In genomic region chr2:152715112-152715511, GRCh38 we compare ENCODE assay signal across 11 cellular contexts. TPM values are rescaled to one million over a fixed set of nuclear protein-coding genes. Genes with fewer than 3 reads are reported as not detected.
DNase-seq lines count a peak whose midpoint lies in the region; ATAC-seq and TF ChIP-seq lines count a peak whose summit lies in the region.
"Had no signal": no experiment of that assay in that cellular context is flagged by ENCODE, and none has a peak within 500 bp of the region (broad histone marks: within the 10 kb centered on the region; RNA-seq: fewer than 3 reads in every experiment).

No MANE protein-coding gene starts in this region.

- H3K9me3 ChIP-seq in SK-N-MC (ENCODE audit: low read depth, low read length) (no peaks in the 10 kb centered on the region), right atrium auricular region (no peaks in the 10 kb centered on the region)
- H3K9me3 ChIP-seq: gastrocnemius medialis, left lung, suprapubic skin had no signal

- no peak for DNase-seq in activated naive CD4-positive, alpha-beta T cell treated with anti-CD3 and anti-CD28 coated beads, Interleukin-2, amount 10 ng/mL, durations not matched to agents 7 days and 5 days
- no peak for DNase-seq in activated naive CD4-positive, alpha-beta T cell treated with anti-CD3 and anti-CD28 coated beads, Interleukin-2, amount 50 U/mL, for 72 hours (ENCODE audit: low spot score in 2 of 2)
- no peak for DNase-seq in SK-N-MC (ENCODE audit: low read depth, low spot score)
- no peak for DNase-seq in glutamatergic neuron
- DNase-seq in stimulated activated naive B cell treated with anti-CD40 and anti-IgM and Interleukin-4, amounts not matched to agents 10 μg/mL and 1 μg/mL and 100 μg/mL, for 72 hours: no peak
- no peak for DNase-seq in stimulated activated CD4-positive, alpha-beta T cell treated with anti-CD3 and anti-CD28 coated beads, Interleukin-4, amount 100 ng/mL, for 4 hours
- DNase-seq in right atrium auricular region (ENCODE audit: low spot score): no peak
- DNase-seq in DMS53 (lab: John Stamatoyannopoulos, UW): no peak
- DNase-seq: gastrocnemius medialis, left lung had no signal

- no peak for TF ChIP-seq CTCF in glutamatergic neuron (IDR thresholded peaks at IDR 0.05; ENCODE audit: partially characterized antibody, unreplicated experiment)
- no peak for TF ChIP-seq CTCF in right atrium auricular region (IDR thresholded peaks at IDR 0.05)

- H3K36me3 Mint-ChIP-seq in activated naive CD4-positive, alpha-beta T cell treated with anti-CD3 and anti-CD28 coated beads, Interleukin-2, amount 10 ng/mL, durations not matched to agents 7 days and 5 days: peaks cover 45% of the 10 kb centered on the region
- H3K36me3 Mint-ChIP-seq in activated naive CD4-positive, alpha-beta T cell treated with anti-CD3 and anti-CD28 coated beads, Interleukin-2, amount 50 U/mL, for 72 hours: peaks cover 33 to 60% of the 10 kb centered on the region in 2 donors
- H3K36me3 Mint-ChIP-seq in glutamatergic neuron (ENCODE audit: unreplicated experiment): peaks cover 7% of the 10 kb centered on the region
- H3K36me3 Mint-ChIP-seq in stimulated activated naive B cell treated with anti-CD40 and anti-IgM and Interleukin-4, amounts not matched to agents 10 μg/mL and 1 μg/mL and 100 μg/mL, for 72 hours: peaks cover 24 to 39% of the 10 kb centered on the region in 2 donors

- H3K27me3 Mint-ChIP-seq in activated naive CD4-positive, alpha-beta T cell treated with anti-CD3 and anti-CD28 coated beads, Interleukin-2, amount 10 ng/mL, durations not matched to agents 7 days and 5 days: peaks cover 9% of the 10 kb centered on the region
- H3K27me3 Mint-ChIP-seq in glutamatergic neuron (ENCODE audit: unreplicated experiment): peaks cover 13% of the 10 kb centered on the region
- no peaks in the 10 kb centered on the region for H3K27me3 Mint-ChIP-seq in stimulated activated naive B cell treated with anti-CD40 and anti-IgM and Interleukin-4, amounts not matched to agents 10 μg/mL and 1 μg/mL and 100 μg/mL, for 72 hours

- CTCF ChIA-PET in activated naive CD4-positive, alpha-beta T cell treated with anti-CD3 and anti-CD28 coated beads, Interleukin-2, amount 10 ng/mL, durations not matched to agents 7 days and 5 days (lab: Charles Lee): interaction anchor here (1.1 to 3.6 kb wide), 6 partner anchors 11 to 79 kb away, joined by 4 to 9 read pairs (median 6); no protein-coding TSS in a partner anchor

- ATAC-seq in activated naive CD4-positive, alpha-beta T cell treated with anti-CD3 and anti-CD28 coated beads, Interleukin-2, amount 50 U/mL, for 72 hours: no peak
- no peak for ATAC-seq in stimulated activated naive B cell treated with anti-CD40 and anti-IgM and Interleukin-4, amounts not matched to agents 10 μg/mL and 1 μg/mL and 100 μg/mL, for 72 hours (replicated peaks)
- ATAC-seq: gastrocnemius medialis, left lung had no signal

- peaks cover 45% of the 10 kb centered on the region for H3K4me1 Mint-ChIP-seq in activated naive CD4-positive, alpha-beta T cell treated with anti-CD3 and anti-CD28 coated beads, Interleukin-2, amount 10 ng/mL, durations not matched to agents 7 days and 5 days
- peaks cover 13% of the 10 kb centered on the region for H3K4me1 Mint-ChIP-seq in glutamatergic neuron (ENCODE audit: low read depth, unreplicated experiment)
- H3K4me1 Mint-ChIP-seq in stimulated activated naive B cell treated with anti-CD40 and anti-IgM and Interleukin-4, amounts not matched to agents 10 μg/mL and 1 μg/mL and 100 μg/mL, for 72 hours: peaks cover 16 to 30% of the 10 kb centered on the region in 2 donors

- H3K4me1 ChIP-seq in right atrium auricular region: peaks cover 0 to 25% of the 10 kb centered on the region in 2 donors

- no peak overlapping the region for H3K27ac ChIP-seq in SK-N-MC
- H3K27ac ChIP-seq in right atrium auricular region: no peak overlapping the region
- H3K27ac ChIP-seq: gastrocnemius medialis, left lung, suprapubic skin had no signal

- H3K9ac ChIP-seq in SK-N-MC (ENCODE audit: insufficient read length): no peak overlapping the region

- H3K4me3 Mint-ChIP-seq in activated naive CD4-positive, alpha-beta T cell treated with anti-CD3 and anti-CD28 coated beads, Interleukin-2, amount 10 ng/mL, durations not matched to agents 7 days and 5 days: peak overlapping the region; percentile 41
- peak overlapping the region; percentile 31 for H3K4me3 Mint-ChIP-seq in glutamatergic neuron (ENCODE audit: unreplicated experiment)
- peak overlapping the region; percentile 57 to 66 for H3K4me3 Mint-ChIP-seq in stimulated activated naive B cell treated with anti-CD40 and anti-IgM and Interleukin-4, amounts not matched to agents 10 μg/mL and 1 μg/mL and 100 μg/mL, for 72 hours

- H3K36me3 ChIP-seq in SK-N-MC (ENCODE audit: insufficient read depth, low read length) (peaks cover 57% of the 10 kb centered on the region), right atrium auricular region (peaks cover 8% of the 10 kb centered on the region)
- H3K36me3 ChIP-seq: gastrocnemius medialis had no signal

- peak overlapping the region; percentile 64 for H3K27ac Mint-ChIP-seq in activated naive CD4-positive, alpha-beta T cell treated with anti-CD3 and anti-CD28 coated beads, Interleukin-2, amount 10 ng/mL, durations not matched to agents 7 days and 5 days
- no peak overlapping the region for H3K27ac Mint-ChIP-seq in activated naive CD4-positive, alpha-beta T cell treated with anti-CD3 and anti-CD28 coated beads, Interleukin-2, amount 50 U/mL, for 72 hours
- no peak overlapping the region for H3K27ac Mint-ChIP-seq in glutamatergic neuron (ENCODE audit: unreplicated experiment)
- H3K27ac Mint-ChIP-seq in stimulated activated naive B cell treated with anti-CD40 and anti-IgM and Interleukin-4, amounts not matched to agents 10 μg/mL and 1 μg/mL and 100 μg/mL, for 72 hours: peak overlapping the region; percentile 75

- no peaks in the 10 kb centered on the region for H3K27me3 ChIP-seq in right atrium auricular region
- H3K27me3 ChIP-seq: gastrocnemius medialis, left lung, suprapubic skin had no signal

- H3K9me3 Mint-ChIP-seq in activated naive CD4-positive, alpha-beta T cell treated with anti-CD3 and anti-CD28 coated beads, Interleukin-2, amount 10 ng/mL, durations not matched to agents 7 days and 5 days: no peaks in the 10 kb centered on the region
- H3K9me3 Mint-ChIP-seq in activated naive CD4-positive, alpha-beta T cell treated with anti-CD3 and anti-CD28 coated beads, Interleukin-2, amount 50 U/mL, for 72 hours: no peaks in the 10 kb centered on the region
- H3K9me3 Mint-ChIP-seq in glutamatergic neuron (ENCODE audit: unreplicated experiment): peaks cover 10% of the 10 kb centered on the region
- H3K9me3 Mint-ChIP-seq in stimulated activated naive B cell treated with anti-CD40 and anti-IgM and Interleukin-4, amounts not matched to agents 10 μg/mL and 1 μg/mL and 100 μg/mL, for 72 hours: no peaks in the 10 kb centered on the region

- H3K4me3 ChIP-seq in SK-N-MC (peak overlapping the region; percentile 98), right atrium auricular region (no peak overlapping the region)

RNA-seq across cellular contexts. Expression of gene PRPF40A, which starts 2.1 kb away (rescaled TPM):
- total RNA-seq in activated naive CD4-positive, alpha-beta T cell treated with anti-CD3 and anti-CD28 coated beads, Interleukin-2, amount 50 U/mL, for 72 hours: 100 to 1,000 TPM; 133 to 157 TPM
- total RNA-seq in glutamatergic neuron (ENCODE audit: unreplicated experiment): 144 TPM
- 10 to 100 TPM; 31.2 to 44.6 TPM for total RNA-seq in right atrium auricular region

RNA-seq across cellular contexts. Expression of gene ARL6IP6, which starts 3.3 kb away (rescaled TPM):
- 10 to 100 TPM; 17.3 to 27.0 TPM for total RNA-seq in activated naive CD4-positive, alpha-beta T cell treated with anti-CD3 and anti-CD28 coated beads, Interleukin-2, amount 50 U/mL, for 72 hours
- total RNA-seq in glutamatergic neuron (ENCODE audit: unreplicated experiment) (26.4 TPM), right atrium auricular region (10 to 100 TPM in 1 of 2 donors, 1 to 10 TPM in 1; 7.5 to 10.0 TPM)

Comparison
In these comparisons a context has a peak if more than half of its experiments do, and no peak if none do; other contexts are left out.
1. H3K27ac Mint-ChIP-seq: peak in activated naive CD4-positive, alpha-beta T cell treated with anti-CD3 and anti-CD28 coated beads, Interleukin-2, amount 10 ng/mL, durations not matched to agents 7 days and 5 days (single experiment) and stimulated activated naive B cell treated with anti-CD40 and anti-IgM and Interleukin-4, amounts not matched to agents 10 μg/mL and 1 μg/mL and 100 μg/mL, for 72 hours (single experiment); none in activated naive CD4-positive, alpha-beta T cell treated with anti-CD3 and anti-CD28 coated beads, Interleukin-2, amount 50 U/mL, for 72 hours (0 of 2) and glutamatergic neuron (single experiment).
2. Peak in every context shown above with its lines, with median percentiles within 50 percentile points of each other: H3K4me3 Mint-ChIP-seq.